8 cellular contexts compared by ENCODE assay signal in genomic region chr12:6927379-6927991, GRCh38. TPM values are rescaled to one million over a fixed set of nuclear protein-coding genes. Genes with fewer than 3 reads are reported as not detected.
A peak's percentile ranks its signal among the peaks of the same experiment; 100 is the strongest.
DNase-seq lines count a peak whose midpoint lies in the region; ATAC-seq and TF ChIP-seq lines count a peak whose summit lies in the region.

A gene with protein sequence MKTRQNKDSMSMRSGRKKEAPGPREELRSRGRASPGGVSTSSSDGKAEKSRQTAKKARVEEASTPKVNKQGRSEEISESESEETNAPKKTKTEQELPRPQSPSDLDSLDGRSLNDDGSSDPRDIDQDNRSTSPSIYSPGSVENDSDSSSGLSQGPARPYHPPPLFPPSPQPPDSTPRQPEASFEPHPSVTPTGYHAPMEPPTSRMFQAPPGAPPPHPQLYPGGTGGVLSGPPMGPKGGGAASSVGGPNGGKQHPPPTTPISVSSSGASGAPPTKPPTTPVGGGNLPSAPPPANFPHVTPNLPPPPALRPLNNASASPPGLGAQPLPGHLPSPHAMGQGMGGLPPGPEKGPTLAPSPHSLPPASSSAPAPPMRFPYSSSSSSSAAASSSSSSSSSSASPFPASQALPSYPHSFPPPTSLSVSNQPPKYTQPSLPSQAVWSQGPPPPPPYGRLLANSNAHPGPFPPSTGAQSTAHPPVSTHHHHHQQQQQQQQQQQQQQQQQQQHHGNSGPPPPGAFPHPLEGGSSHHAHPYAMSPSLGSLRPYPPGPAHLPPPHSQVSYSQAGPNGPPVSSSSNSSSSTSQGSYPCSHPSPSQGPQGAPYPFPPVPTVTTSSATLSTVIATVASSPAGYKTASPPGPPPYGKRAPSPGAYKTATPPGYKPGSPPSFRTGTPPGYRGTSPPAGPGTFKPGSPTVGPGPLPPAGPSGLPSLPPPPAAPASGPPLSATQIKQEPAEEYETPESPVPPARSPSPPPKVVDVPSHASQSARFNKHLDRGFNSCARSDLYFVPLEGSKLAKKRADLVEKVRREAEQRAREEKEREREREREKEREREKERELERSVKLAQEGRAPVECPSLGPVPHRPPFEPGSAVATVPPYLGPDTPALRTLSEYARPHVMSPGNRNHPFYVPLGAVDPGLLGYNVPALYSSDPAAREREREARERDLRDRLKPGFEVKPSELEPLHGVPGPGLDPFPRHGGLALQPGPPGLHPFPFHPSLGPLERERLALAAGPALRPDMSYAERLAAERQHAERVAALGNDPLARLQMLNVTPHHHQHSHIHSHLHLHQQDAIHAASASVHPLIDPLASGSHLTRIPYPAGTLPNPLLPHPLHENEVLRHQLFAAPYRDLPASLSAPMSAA (N-terminal part only) (plus strand): TSS chr12:6927959. CDS start chr12:6934002, 6,043 bp downstream.

- H3K4me3 ChIP-seq in HUES48 (ENCODE audit: low read depth, low read length) = peak within 1 kb of the TSS; percentile 71
- H3K4me3 ChIP-seq in SK-N-MC = peak within 1 kb of the TSS; percentile 94
- peak within 1 kb of the TSS; percentile 82 to 85 (median 84) for H3K4me3 ChIP-seq in mammary epithelial cell (replicated peaks in 1 of 3; ENCODE audit: insufficient read depth in 1 of 3, low read depth in 2 of 3, low read length in 3 of 3)
- peak within 1 kb of the TSS; percentile 95 for H3K4me3 ChIP-seq in iPS-18a (ENCODE audit: low read length)
- peak within 1 kb of the TSS; percentile 90 for H3K4me3 ChIP-seq in retinal pigment epithelial cell (ENCODE audit: low read length)

- H3K79me2 ChIP-seq in mammary epithelial cell (ENCODE audit: insufficient read depth, low read length) = peaks cover 53% of the 10 kb centered on the region

- CTCF ChIA-PET in mammary epithelial cell (lab: Charles Lee; ENCODE audit: low non-redundant PET) = interaction anchor here (0.6 kb wide), 1 partner anchor 61 kb away, joined by 21 read pairs; no protein-coding TSS in a partner anchor

- no TSS peak for BruUV-seq in mammary epithelial cell (replicated peaks; lab: Mats Ljungman, UMichigan)

- intact Hi-C loops in mammary epithelial cell (cut with micrococcal nuclease) = loop anchor here (2.0 kb wide), 1 partner anchor 261 kb away; the partner anchor contains the start of gene PEX5

- DNase-seq in DMS53 treated with DMSO at 0.1 percent for 48 hours (lab: John Stamatoyannopoulos, UW; ENCODE audit: unreplicated experiment) (peak; percentile 48), SK-N-MC (ENCODE audit: low read depth, low spot score) (no peak), mammary epithelial cell (peak; percentile 48), retinal pigment epithelial cell (ENCODE audit: low read depth) (no peak), cortex of kidney (lab: John Stamatoyannopoulos, UW) (no peak)

- TF ChIP-seq CTCF in mammary epithelial cell (conservative IDR thresholded peaks at IDR 0.05 in 1 of 2, IDR thresholded peaks at IDR 0.05 in 1 of 2; ENCODE audit: extremely low read depth in 1 of 2, insufficient read depth in 1 of 2, low read depth in 1 of 2, low read length in 2 of 2) = no peak
- no peak for TF ChIP-seq CTCF in retinal pigment epithelial cell (conservative IDR thresholded peaks at IDR 0.05; ENCODE audit: low read depth, low read length)

- WGBS in mammary epithelial cell (ENCODE audit: low coverage, missing lambda C conversion rate) = 0% methylated on average over 19 of the region's 60 CpGs

- H3K9me3 ChIP-seq in HUES48 (ENCODE audit: control insufficient read depth, insufficient read depth, low read length) = no peaks in the 10 kb centered on the region
- H3K9me3 ChIP-seq in SK-N-MC (ENCODE audit: low read depth, low read length) = no peaks in the 10 kb centered on the region
- H3K9me3 ChIP-seq in mammary epithelial cell (replicated peaks; ENCODE audit: insufficient read depth, low read length) = no peaks in the 10 kb centered on the region
- no peaks in the 10 kb centered on the region for H3K9me3 ChIP-seq in iPS-18a (ENCODE audit: control insufficient read depth, low read depth, low read length)

- H3K27me3 ChIP-seq in HUES48 (ENCODE audit: control insufficient read depth, insufficient read depth, low read length) (no peaks in the 10 kb centered on the region), mammary epithelial cell (ENCODE audit: insufficient read depth, low read length) (no peaks in the 10 kb centered on the region), iPS-18a (ENCODE audit: control insufficient read depth, insufficient read depth, low read length) (no peaks in the 10 kb centered on the region)

- dilution Hi-C loops in mammary epithelial cell (cut with HindIII; ENCODE audit: low sequenced_read_pairs) = no loop called here

- H3K4me1 ChIP-seq in HUES48 (ENCODE audit: control insufficient read depth, insufficient read depth, low read length) (peaks cover 30% of the 10 kb centered on the region), mammary epithelial cell (ENCODE audit: insufficient read depth, low read length) (peaks cover 46% of the 10 kb centered on the region), iPS-18a (ENCODE audit: control insufficient read depth, low read depth, low read length) (peaks cover 41% of the 10 kb centered on the region)

- H3K4me2 ChIP-seq in mammary epithelial cell (ENCODE audit: insufficient read depth, low read depth, low read length) = peak within 1 kb of the TSS; percentile 90

- in situ Hi-C loops in mammary epithelial cell (cut with MboI; ENCODE audit: low sequenced_read_pairs in 2 of 2) = no loop called here

- no peaks in the 10 kb centered on the region for H4K20me1 ChIP-seq in mammary epithelial cell (ENCODE audit: insufficient read depth, low read length)

- ATAC-seq in GM21367 (IDR thresholded peaks at IDR 0.05; ENCODE audit: unreplicated experiment) = no peak

- H3K27ac ChIP-seq in HUES48 (ENCODE audit: low read depth, low read length) = peak within 1 kb of the TSS; percentile 92
- H3K27ac ChIP-seq in SK-N-MC = peak within 1 kb of the TSS; percentile 98
- H3K27ac ChIP-seq in mammary epithelial cell (ENCODE audit: insufficient read depth, low read depth, low read length) = peak within 1 kb of the TSS; percentile 65
- H3K27ac ChIP-seq in iPS-18a (ENCODE audit: low read length) = peak within 1 kb of the TSS; percentile 15

- peaks cover 19% of the 10 kb centered on the region for H3K36me3 ChIP-seq in HUES48 (ENCODE audit: control insufficient read depth, insufficient read depth, low read length)
- peaks cover 9% of the 10 kb centered on the region for H3K36me3 ChIP-seq in SK-N-MC (ENCODE audit: insufficient read depth, low read length)
- no peaks in the 10 kb centered on the region for H3K36me3 ChIP-seq in mammary epithelial cell (ENCODE audit: insufficient read depth, low read length)
- H3K36me3 ChIP-seq in iPS-18a (ENCODE audit: control insufficient read depth, low read depth, low read length) = peaks cover 8% of the 10 kb centered on the region

- peak within 1 kb of the TSS; percentile 49; the same call in 1 of the 2 replicates for H3K9ac ChIP-seq in HUES48 (ENCODE audit: low read depth, low read length)
- peak within 1 kb of the TSS; percentile 93 for H3K9ac ChIP-seq in SK-N-MC (ENCODE audit: insufficient read length)
- H3K9ac ChIP-seq in mammary epithelial cell (ENCODE audit: insufficient read depth, low read length) = peak within 1 kb of the TSS; percentile 74
- H3K9ac ChIP-seq in iPS-18a (ENCODE audit: low read length) = peak within 1 kb of the TSS; percentile 78

- peak within 1 kb of the TSS; percentile 72 for H2AFZ ChIP-seq in mammary epithelial cell (ENCODE audit: low read depth, low read length)

RNA-seq across cellular contexts. Expression of the gene that starts here (rescaled TPM):
- total RNA-seq in mammary epithelial cell = 10 to 100 TPM; 12.2 to 73.5 TPM
- polyA plus RNA-seq in mammary epithelial cell = 10.4 TPM
- polyA minus RNA-seq in mammary epithelial cell = 56.5 TPM

Comparison
In these comparisons a context has a peak if more than half of its experiments do, and no peak if none do; other contexts are left out.
1. DNase-seq: peak in DMS53 treated with DMSO at 0.1 percent for 48 hours (single experiment) and mammary epithelial cell (single experiment); none in SK-N-MC (single experiment), retinal pigment epithelial cell (single experiment) and cortex of kidney (single experiment).
2. H3K27ac ChIP-seq: peak in every context shown above with its lines; median percentile 98 in SK-N-MC; 92 in HUES48; 65 in mammary epithelial cell; 15 in iPS-18a.
3. Peak in every context shown above with its lines, with median percentiles within 50 percentile points of each other: H3K4me3 ChIP-seq and H3K9ac ChIP-seq.